Comparison of ENCODE assay signal across 22 cellular contexts in genomic region chr19:5466072-5466471, GRCh38. TPM values are rescaled to one million over a fixed set of nuclear protein-coding genes. Genes with fewer than 3 reads are reported as not detected.
A peak's percentile ranks its signal among the peaks of the same experiment; 100 is the strongest.
DNase-seq lines count a peak whose midpoint lies in the region; ATAC-seq, FAIRE-seq and TF ChIP-seq lines count a peak whose summit lies in the region.
"Had no signal": no experiment of that assay in that cellular context is flagged by ENCODE, and none has a peak within 500 bp of the region (broad histone marks: within the 10 kb centered on the region; RNA-seq: fewer than 3 reads in every experiment).

No MANE protein-coding gene starts in this region.

- H3K9me3 ChIP-seq in BLaER1: peaks cover 15% of the 10 kb centered on the region; the same call in 1 of the 2 replicates
- H3K9me3 ChIP-seq in Caco-2: 0 out of 2 replicates have a peak, but pooled peaks cover 5% of the 10 kb centered on the region
- peaks cover 8% of the 10 kb centered on the region for H3K9me3 ChIP-seq in left ventricle myocardium inferior (replicated peaks)
- no peaks in the 10 kb centered on the region for H3K9me3 ChIP-seq in gastrocnemius medialis
- H3K9me3 ChIP-seq: BE2C had no signal

- no peak for TF ChIP-seq CTCF in Caco-2 (IDR thresholded peaks at IDR 0.05; ENCODE audit: insufficient read depth in 1 of 2, low read depth in 1 of 2, low read length in 1 of 2, severe bottlenecking in 1 of 2, unreplicated experiment in 1 of 2)
- no peak for TF ChIP-seq CTCF in left ventricle myocardium inferior (IDR thresholded peaks at IDR 0.05; ENCODE audit: borderline replicate concordance)
- no peak for TF ChIP-seq CTCF in nephron (IDR thresholded peaks at IDR 0.05; ENCODE audit: unreplicated experiment in 3 of 3)
- TF ChIP-seq CTCF in gastrocnemius medialis (IDR thresholded peaks at IDR 0.05 in 4 of 5, conservative IDR thresholded peaks at IDR 0.05 in 1 of 5): no peak

- BruUV-seq in Caco-2 (replicated peaks; lab: Mats Ljungman, UMichigan): no TSS peak

- CTCF ChIA-PET in Caco-2 (lab: Charles Lee): no interaction called here

- H3K4me1 Mint-ChIP-seq in Caco-2 (ENCODE audit: low read depth, unreplicated experiment) (peaks cover 35% of the 10 kb centered on the region), nephron (peaks cover 29% of the 10 kb centered on the region)
- H3K4me1 Mint-ChIP-seq: GM23338 had no signal

- ATAC-seq in HG02870 (IDR thresholded peaks at IDR 0.05; ENCODE audit: unreplicated experiment) (no peak), gastrocnemius medialis (no peak)
- ATAC-seq: GM23338 had no signal

- H4K20me1 ChIP-seq in BLaER1: no peaks in the 10 kb centered on the region

- in situ Hi-C loops in gastrocnemius medialis (cut with MboI; ENCODE audit: low sequenced_read_pairs in 4 of 4): no loop called here

- H3K27ac Mint-ChIP-seq in Caco-2 (ENCODE audit: unreplicated experiment) (peak overlapping the region; percentile 58), nephron (peak overlapping the region; percentile 1 to 31 (median 7))
- H3K27ac Mint-ChIP-seq: CD4-positive, alpha-beta T cell; GM23338 had no signal

- H3K9me3 Mint-ChIP-seq in Caco-2 (ENCODE audit: unreplicated experiment): peaks cover 9% of the 10 kb centered on the region
- peaks cover 6% of the 10 kb centered on the region for H3K9me3 Mint-ChIP-seq in nephron

- H3K27me3 Mint-ChIP-seq in Caco-2 (ENCODE audit: insufficient read depth, unreplicated experiment) (no peaks in the 10 kb centered on the region), nephron (ENCODE audit: low read depth) (peaks cover 11% of the 10 kb centered on the region)

- H3K27me3 ChIP-seq in BLaER1: no peaks in the 10 kb centered on the region
- H3K27me3 ChIP-seq in Caco-2 (replicated peaks; ENCODE audit: control insufficient read depth, insufficient read depth, low read length): no peaks in the 10 kb centered on the region
- peaks cover 23% of the 10 kb centered on the region for H3K27me3 ChIP-seq in left ventricle myocardium inferior (ENCODE audit: low read depth)
- H3K27me3 ChIP-seq in gastrocnemius medialis: peaks cover 0 to 8% (median 7%) of the 10 kb centered on the region in 3 donors
- H3K27me3 ChIP-seq: BE2C had no signal

- no peak overlapping the region for H3K9ac ChIP-seq in BLaER1

- H3K36me3 ChIP-seq in BLaER1: no peaks in the 10 kb centered on the region
- no peaks in the 10 kb centered on the region for H3K36me3 ChIP-seq in Caco-2 (ENCODE audit: control insufficient read depth, insufficient read depth, low read length)
- H3K36me3 ChIP-seq in left ventricle myocardium inferior: no peaks in the 10 kb centered on the region
- no peaks in the 10 kb centered on the region for H3K36me3 ChIP-seq in gastrocnemius medialis
- H3K36me3 ChIP-seq: BE2C had no signal

- H3K27ac ChIP-seq in BLaER1: no peak overlapping the region
- H3K27ac ChIP-seq in left ventricle myocardium inferior (replicated peaks): no peak overlapping the region
- H3K27ac ChIP-seq in gastrocnemius medialis: no peak overlapping the region
- H3K27ac ChIP-seq: C4-2B had no signal

- DNase-seq in Caco-2: no peak
- DNase-seq in left ventricle myocardium inferior: peak; percentile 20
- DNase-seq in GM19239 (ENCODE audit: insufficient read length, low spot score): no peak
- no peak for DNase-seq in gastrocnemius medialis
- DNase-seq: ACHN; CD4-positive, alpha-beta T cell; DMS153; DMS79; GDM1; HCEC 1CT had no signal

- peak overlapping the region; percentile 91 for H3K4me2 ChIP-seq in BLaER1
- H3K4me2 ChIP-seq: GM23338 had no signal

- H3K4me1 ChIP-seq in BLaER1 (peaks cover 22% of the 10 kb centered on the region), Caco-2 (peaks cover 40% of the 10 kb centered on the region), left ventricle myocardium inferior (peaks cover 11% of the 10 kb centered on the region), gastrocnemius medialis (peaks cover 0 to 3% of the 10 kb centered on the region in 2 donors)
- H3K4me1 ChIP-seq: BE2C had no signal

- no peak for TF ChIP-seq POLR2A in gastrocnemius medialis (IDR thresholded peaks at IDR 0.05)

- POLR2A ChIA-PET in Caco-2 (lab: Charles Lee): no interaction called here

- no peaks in the 10 kb centered on the region for H3K36me3 Mint-ChIP-seq in Caco-2 (ENCODE audit: insufficient read depth, unreplicated experiment)
- no peaks in the 10 kb centered on the region for H3K36me3 Mint-ChIP-seq in nephron (ENCODE audit: low read depth)

- intact Hi-C loops in Caco-2 (cut with micrococcal nuclease; ENCODE audit: unreplicated experiment) (no loop called here), left ventricle myocardium inferior (cut with micrococcal nuclease) (no loop called here), gastrocnemius medialis (cut with DNase I; ENCODE audit: low total_unique reads) (no loop called here)

- no peak overlapping the region for H3K4me3 Mint-ChIP-seq in Caco-2 (ENCODE audit: unreplicated experiment)
- no peak overlapping the region for H3K4me3 Mint-ChIP-seq in nephron
- H3K4me3 Mint-ChIP-seq: CD4-positive, alpha-beta T cell; GM23338 had no signal

- no peak for FAIRE-seq in GM19239 (lab: Jason Lieb, UNC)
- FAIRE-seq: A204.1, GM12892, GM18507, H54 had no signal

- H3K4me3 ChIP-seq in BLaER1 (no peak overlapping the region), Caco-2 (ENCODE audit: low read depth, low read length) (no peak overlapping the region), left ventricle myocardium inferior (no peak overlapping the region), gastrocnemius medialis (no peak overlapping the region)
- H3K4me3 ChIP-seq: GM23338 had no signal

RNA-seq across cellular contexts. Expression of gene ZNRF4, which starts 10.9 kb away (rescaled TPM):
- total RNA-seq in Caco-2 (2022): not detected in 2 replicates
- not detected for total RNA-seq in left ventricle myocardium inferior
- not detected for total RNA-seq in gastrocnemius medialis
- total RNA-seq: CD4-positive, alpha-beta T cell; Daoy; GM23338; HT-29 had no signal
